Comparison of ENCODE assay signal across 7 cellular contexts in the genomic region with DNA sequence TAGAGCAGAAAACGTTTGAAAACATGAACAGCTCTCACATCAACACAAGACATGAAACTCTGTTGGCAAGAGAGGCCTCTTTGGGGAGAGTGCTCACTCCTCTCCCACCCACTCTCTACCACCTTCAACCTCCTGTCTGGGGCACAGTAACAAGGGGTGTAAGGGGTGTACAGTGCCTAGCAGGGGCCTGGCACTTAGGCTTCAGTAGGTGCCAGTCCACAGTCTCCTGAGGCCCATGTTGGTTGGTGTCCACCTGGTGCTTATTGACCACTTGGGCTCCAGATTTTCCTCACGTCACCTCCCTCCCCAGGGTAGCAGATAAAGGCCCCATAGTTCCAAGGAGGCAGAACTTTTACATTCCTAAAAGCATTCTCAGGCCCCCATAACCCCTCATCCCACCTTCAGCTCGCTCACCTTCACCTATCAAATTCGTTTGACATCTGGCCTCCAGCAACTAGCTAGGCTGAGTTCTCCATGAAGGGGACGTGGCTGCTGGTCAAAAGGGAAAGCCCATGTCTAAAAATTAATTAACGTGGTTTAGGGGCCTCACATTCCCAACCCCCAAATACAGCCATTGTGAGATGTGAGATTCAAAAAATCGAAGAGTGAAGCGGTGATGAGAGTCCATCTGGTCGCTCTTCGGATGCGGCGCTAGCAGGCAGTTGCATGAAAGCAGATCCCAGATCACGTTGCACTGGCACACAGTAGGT. TPM values are rescaled to one million over a fixed set of nuclear protein-coding genes. Genes with fewer than 3 reads are reported as not detected.
A peak's percentile ranks its signal among the peaks of the same experiment; 100 is the strongest.
DNase-seq lines count a peak whose midpoint lies in the region; ATAC-seq lines count a peak whose summit lies in the region.

No MANE protein-coding gene starts in this region.

- H3K9ac ChIP-seq in HUES6 (ENCODE audit: low read length) (no peak overlapping the region), stomach smooth muscle (ENCODE audit: low read length in 2 of 2) (peak overlapping the region; percentile 96 to 97)

- ATAC-seq in activated naive CD4-positive, alpha-beta T cell treated with anti-CD3 and anti-CD28 coated beads, Interleukin-2, amount 50 U/mL, for 72 hours: no peak
- no peak for ATAC-seq in GM19328 (IDR thresholded peaks at IDR 0.05; ENCODE audit: unreplicated experiment)
- no peak for ATAC-seq in GM18858 (IDR thresholded peaks at IDR 0.05; ENCODE audit: unreplicated experiment)

- H3K36me3 ChIP-seq in HUES6 (ENCODE audit: control insufficient read depth, insufficient read depth, low read length): no peaks in the 10 kb centered on the region
- peaks cover 0 to 2% of the 10 kb centered on the region in 2 donors for H3K36me3 ChIP-seq in stomach smooth muscle (ENCODE audit: control insufficient read depth in 2 of 2, insufficient read depth in 2 of 2, low read length in 2 of 2)

- H3K4me1 ChIP-seq in HUES6 (ENCODE audit: control insufficient read depth, insufficient read depth, low read length): peaks cover 31% of the 10 kb centered on the region
- H3K4me1 ChIP-seq in stomach smooth muscle (ENCODE audit: control insufficient read depth, insufficient read depth, low read length): peaks cover 29% of the 10 kb centered on the region

- H3K27me3 ChIP-seq in HUES6 (ENCODE audit: control insufficient read depth, insufficient read depth, low read length) (no peaks in the 10 kb centered on the region), stomach smooth muscle (ENCODE audit: control insufficient read depth in 1 of 2, insufficient read depth in 2 of 2, low read length in 2 of 2) (no peaks in the 10 kb centered on the region)

- H3K4me3 ChIP-seq in HUES6 (ENCODE audit: low read depth, low read length) (peak overlapping the region; percentile 95), iPS-18c (ENCODE audit: insufficient read depth, low read depth, low read length) (peak overlapping the region; percentile 97), stomach smooth muscle (ENCODE audit: low read length in 2 of 2) (peak overlapping the region; percentile 89 to 91)

- H3K27ac Mint-ChIP-seq in activated naive CD4-positive, alpha-beta T cell treated with anti-CD3 and anti-CD28 coated beads, Interleukin-2, amount 50 U/mL, for 72 hours: peak overlapping the region; percentile 99

- H3K27ac ChIP-seq in HUES6 (ENCODE audit: low read depth, low read length): no peak overlapping the region
- H3K27ac ChIP-seq in stomach smooth muscle (ENCODE audit: low read length): peak overlapping the region; percentile 93

- no peak for DNase-seq in activated naive CD4-positive, alpha-beta T cell treated with anti-CD3 and anti-CD28 coated beads, Interleukin-2, amount 50 U/mL, for 72 hours (ENCODE audit: low spot score in 2 of 2)
- DNase-seq in NCI-H82 treated with DMSO at 0.1 percent for 48 hours (lab: John Stamatoyannopoulos, UW; ENCODE audit: unreplicated experiment): no peak

- H3K9me3 Mint-ChIP-seq in activated naive CD4-positive, alpha-beta T cell treated with anti-CD3 and anti-CD28 coated beads, Interleukin-2, amount 50 U/mL, for 72 hours: no peaks in the 10 kb centered on the region

- no peaks in the 10 kb centered on the region for H3K9me3 ChIP-seq in HUES6 (ENCODE audit: control insufficient read depth, insufficient read depth, low read depth, low read length)
- H3K9me3 ChIP-seq in iPS-18c (ENCODE audit: control insufficient read depth, insufficient read depth, low read length): no peaks in the 10 kb centered on the region
- H3K9me3 ChIP-seq in stomach smooth muscle (ENCODE audit: control insufficient read depth in 2 of 2, low read length in 2 of 2): no peaks in the 10 kb centered on the region

- peaks cover 22% of the 10 kb centered on the region in 2 donors for H3K36me3 Mint-ChIP-seq in activated naive CD4-positive, alpha-beta T cell treated with anti-CD3 and anti-CD28 coated beads, Interleukin-2, amount 50 U/mL, for 72 hours

RNA-seq across cellular contexts. Expression of gene MED15, which starts 0.7 kb away (rescaled TPM):
- 100 to 1,000 TPM in 1 of 2 donors, 10 to 100 TPM in 1; 88.9 to 137 TPM for total RNA-seq in activated naive CD4-positive, alpha-beta T cell treated with anti-CD3 and anti-CD28 coated beads, Interleukin-2, amount 50 U/mL, for 72 hours

RNA-seq across cellular contexts. Expression of gene KLHL22, which starts 11.1 kb away (rescaled TPM):
- total RNA-seq in activated naive CD4-positive, alpha-beta T cell treated with anti-CD3 and anti-CD28 coated beads, Interleukin-2, amount 50 U/mL, for 72 hours: 10 to 100 TPM; 18.0 to 20.2 TPM
